1 cellular context compared by ENCODE assay signal in the genomic region with DNA sequence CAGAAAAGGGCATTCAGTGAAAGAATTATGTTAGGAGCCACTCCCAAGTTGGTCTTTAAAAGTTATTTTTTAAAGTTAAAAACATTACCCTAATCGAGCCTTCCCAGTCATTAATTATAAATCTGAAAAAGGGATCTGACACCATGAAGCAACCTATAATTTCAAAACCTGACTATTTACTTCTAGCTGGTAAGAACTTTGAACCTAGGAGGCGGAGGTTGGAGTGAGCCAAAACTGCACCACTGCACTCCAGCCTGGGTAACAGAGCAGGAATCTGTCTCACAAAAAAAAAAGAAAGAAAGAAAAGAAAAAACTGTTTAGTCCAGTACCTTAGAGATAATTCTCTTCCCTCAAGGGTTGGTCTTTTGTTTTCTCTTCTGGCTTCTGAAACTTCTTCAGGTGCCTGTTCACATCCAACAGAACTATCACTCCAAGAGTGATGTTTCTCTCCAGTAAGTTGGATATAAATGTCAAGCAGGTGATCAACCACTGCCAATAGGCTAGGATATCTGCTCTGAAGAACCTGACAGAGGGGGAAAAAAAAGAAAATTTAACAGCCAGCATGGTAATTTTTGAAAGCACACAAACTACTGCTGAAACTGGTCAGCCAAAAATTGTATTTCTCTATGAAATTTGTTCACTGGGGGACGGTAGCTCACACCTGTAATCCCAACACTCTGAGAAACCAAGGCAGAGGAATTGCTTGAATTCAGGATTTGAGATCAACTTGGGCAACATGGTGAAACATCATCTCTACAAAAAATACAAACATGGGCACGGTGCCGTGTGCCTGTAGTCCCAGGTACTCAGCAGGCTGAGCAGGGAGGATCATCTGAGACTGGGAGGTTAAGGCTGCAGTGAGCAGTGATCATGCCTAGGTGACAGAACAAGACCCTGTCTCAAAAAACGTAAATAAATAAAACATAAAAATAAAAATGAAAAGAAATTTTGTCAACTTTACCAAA.
TF ChIP-seq lines count a peak whose summit lies in the region.

No MANE protein-coding gene starts in this region.

TF ChIP-seq in HepG2, 621 proteins besides CTCF, POLR2A, EP300 and RAD21:
- TF ChIP-seq, protein P1, sequence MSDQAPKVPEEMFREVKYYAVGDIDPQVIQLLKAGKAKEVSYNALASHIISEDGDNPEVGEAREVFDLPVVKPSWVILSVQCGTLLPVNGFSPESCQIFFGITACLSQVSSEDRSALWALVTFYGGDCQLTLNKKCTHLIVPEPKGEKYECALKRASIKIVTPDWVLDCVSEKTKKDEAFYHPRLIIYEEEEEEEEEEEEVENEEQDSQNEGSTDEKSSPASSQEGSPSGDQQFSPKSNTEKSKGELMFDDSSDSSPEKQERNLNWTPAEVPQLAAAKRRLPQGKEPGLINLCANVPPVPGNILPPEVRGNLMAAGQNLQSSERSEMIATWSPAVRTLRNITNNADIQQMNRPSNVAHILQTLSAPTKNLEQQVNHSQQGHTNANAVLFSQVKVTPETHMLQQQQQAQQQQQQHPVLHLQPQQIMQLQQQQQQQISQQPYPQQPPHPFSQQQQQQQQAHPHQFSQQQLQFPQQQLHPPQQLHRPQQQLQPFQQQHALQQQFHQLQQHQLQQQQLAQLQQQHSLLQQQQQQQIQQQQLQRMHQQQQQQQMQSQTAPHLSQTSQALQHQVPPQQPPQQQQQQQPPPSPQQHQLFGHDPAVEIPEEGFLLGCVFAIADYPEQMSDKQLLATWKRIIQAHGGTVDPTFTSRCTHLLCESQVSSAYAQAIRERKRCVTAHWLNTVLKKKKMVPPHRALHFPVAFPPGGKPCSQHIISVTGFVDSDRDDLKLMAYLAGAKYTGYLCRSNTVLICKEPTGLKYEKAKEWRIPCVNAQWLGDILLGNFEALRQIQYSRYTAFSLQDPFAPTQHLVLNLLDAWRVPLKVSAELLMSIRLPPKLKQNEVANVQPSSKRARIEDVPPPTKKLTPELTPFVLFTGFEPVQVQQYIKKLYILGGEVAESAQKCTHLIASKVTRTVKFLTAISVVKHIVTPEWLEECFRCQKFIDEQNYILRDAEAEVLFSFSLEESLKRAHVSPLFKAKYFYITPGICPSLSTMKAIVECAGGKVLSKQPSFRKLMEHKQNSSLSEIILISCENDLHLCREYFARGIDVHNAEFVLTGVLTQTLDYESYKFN (CRISPR knock-in tag; conservative IDR thresholded peaks at IDR 0.05), result 0 out of 2 replicates have a peak, but pooled peaks have one; percentile 42
- TF ChIP-seq, protein P2, sequence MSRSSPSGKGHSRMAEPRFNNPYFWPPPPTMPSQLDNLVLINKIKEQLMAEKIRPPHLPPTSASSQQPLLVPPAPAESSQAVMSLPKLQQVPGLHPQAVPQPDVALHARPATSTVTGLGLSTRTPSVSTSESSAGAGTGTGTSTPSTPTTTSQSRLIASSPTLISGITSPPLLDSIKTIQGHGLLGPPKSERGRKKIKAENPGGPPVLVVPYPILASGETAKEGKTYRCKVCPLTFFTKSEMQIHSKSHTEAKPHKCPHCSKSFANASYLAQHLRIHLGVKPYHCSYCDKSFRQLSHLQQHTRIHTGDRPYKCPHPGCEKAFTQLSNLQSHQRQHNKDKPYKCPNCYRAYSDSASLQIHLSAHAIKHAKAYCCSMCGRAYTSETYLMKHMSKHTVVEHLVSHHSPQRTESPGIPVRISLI (CRISPR knock-in tag; IDR thresholded peaks at IDR 0.05; ENCODE audit: borderline replicate concordance), result 0 out of 2 replicates have a peak, but pooled peaks have one; percentile 26
- no peak for TF ChIP-seq ZNF160 (CRISPR knock-in tag; IDR thresholded peaks at IDR 0.05)
- TF ChIP-seq TBL1XR1 (IDR thresholded peaks at IDR 0.05; ENCODE audit: borderline replicate concordance, low read length, partially characterized antibody), result no peak
- no peak for TF ChIP-seq ZNF713 (CRISPR knock-in tag; IDR thresholded peaks at IDR 0.05)
- TF ChIP-seq ZSCAN22 (CRISPR knock-in tag; IDR thresholded peaks at IDR 0.05), result no peak
- TF ChIP-seq HNF4A (CRISPR knock-in tag; IDR thresholded peaks at IDR 0.05), result peak; percentile 59
- TF ChIP-seq ZBTB21 (CRISPR knock-in tag; IDR thresholded peaks at IDR 0.05), result no peak
- TF ChIP-seq HNF4G (IDR thresholded peaks at IDR 0.05; ENCODE audit: borderline replicate concordance, low read depth, low read length), result 0 out of 2 replicates have a peak, but pooled peaks have one; percentile 20
- no peak for TF ChIP-seq HNF4G (CRISPR knock-in tag; IDR thresholded peaks at IDR 0.05; ENCODE audit: borderline replicate concordance, low read depth)
- no peak for TF ChIP-seq SMAD3 (CRISPR knock-in tag; IDR thresholded peaks at IDR 0.05)
- no peak for TF ChIP-seq ELF3 (CRISPR knock-in tag; IDR thresholded peaks at IDR 0.05)
